In genomic region chr5:55037816-55038379, GRCh38 we compare ENCODE assay signal across 25 cellular contexts. TPM values are rescaled to one million over a fixed set of nuclear protein-coding genes. Genes with fewer than 3 reads are reported as not detected.
DNase-seq lines count a peak whose midpoint lies in the region; ATAC-seq and TF ChIP-seq lines count a peak whose summit lies in the region.
"Had no signal": no experiment of that assay in that cellular context is flagged by ENCODE, and none has a peak within 500 bp of the region (broad histone marks: within the 10 kb centered on the region; RNA-seq: fewer than 3 reads in every experiment).

No MANE protein-coding gene starts in this region.

- H3K27me3 ChIP-seq in right atrium auricular region: no peaks in the 10 kb centered on the region
- H3K27me3 ChIP-seq: breast epithelium, stomach had no signal

- no peaks in the 10 kb centered on the region for H3K9me3 ChIP-seq in right atrium auricular region
- H3K9me3 ChIP-seq: breast epithelium, stomach had no signal

- no peak for DNase-seq in activated CD4-positive, alpha-beta T cell treated with anti-CD3 and anti-CD28 coated beads, Interleukin-2, amount 10 ng/mL, durations not matched to agents 7 days and 5 days
- DNase-seq in activated CD4-positive, alpha-beta T cell treated with anti-CD3 and anti-CD28 coated beads, Interleukin-2, amount 50 U/mL, for 48 hours: no peak
- no peak for DNase-seq in activated naive CD4-positive, alpha-beta T cell treated with anti-CD3 and anti-CD28 coated beads, Interleukin-2, amount 50 U/mL, for 72 hours (ENCODE audit: low spot score in 2 of 2)
- DNase-seq in naive thymus-derived CD8-positive, alpha-beta T cell: no peak
- no peak for DNase-seq in Ammon's horn (ENCODE audit: low spot score)
- DNase-seq in right atrium auricular region (ENCODE audit: low spot score): no peak
- DNase-seq in left lobe of liver (ENCODE audit: low spot score): no peak
- DNase-seq: DMS153, kidney glomerular epithelial cell, naive B cell, NCI-H1417 treated with DMSO at 0.1 percent for 48 hours, NCI-H2171, SHP77, stomach, WERI-Rb-1 had no signal

- peaks cover 0 to 4% of the 10 kb centered on the region in 2 donors for H3K4me1 ChIP-seq in right atrium auricular region
- H3K4me1 ChIP-seq: breast epithelium, stomach had no signal

- CTCF ChIA-PET in activated CD4-positive, alpha-beta T cell treated with anti-CD3 and anti-CD28 coated beads, Interleukin-2, amount 10 ng/mL, durations not matched to agents 7 days and 5 days (lab: Charles Lee): interaction anchor here (0.6 to 2.6 kb wide), 16 partner anchors 9 to 133 kb away, joined by 3 to 23 read pairs (median 4); partner anchors contain the start of gene GZMK

- H3K36me3 ChIP-seq in right atrium auricular region: no peaks in the 10 kb centered on the region
- H3K36me3 ChIP-seq: breast epithelium, stomach, WERI-Rb-1 had no signal

- no peak overlapping the region for H3K4me3 Mint-ChIP-seq in activated CD4-positive, alpha-beta T cell treated with anti-CD3 and anti-CD28 coated beads, Interleukin-2, amount 10 ng/mL, durations not matched to agents 7 days and 5 days
- H3K4me3 Mint-ChIP-seq in naive thymus-derived CD8-positive, alpha-beta T cell: peak overlapping the region in 8 of 10 donors; percentile 0 to 57 (median 45)
- H3K4me3 Mint-ChIP-seq: memory B cell, naive B cell, type B pancreatic cell had no signal

- POLR2A ChIA-PET in activated CD4-positive, alpha-beta T cell treated with anti-CD3 and anti-CD28 coated beads, Interleukin-2, amount 10 ng/mL, durations not matched to agents 7 days and 5 days (lab: Charles Lee): interaction anchor here (0.5 to 0.7 kb wide), 2 partner anchors 69 to 727 kb away, joined by 3 read pairs; partner anchors contain the start of gene ARL15
- POLR2A ChIA-PET in naive thymus-derived CD8-positive, alpha-beta T cell (lab: Charles Lee): interaction anchor here (1.0 to 2.3 kb wide), 9 partner anchors 8 to 59 kb away, joined by 3 to 23 read pairs (median 5); no protein-coding TSS in a partner anchor

- H3K27ac ChIP-seq in right atrium auricular region: no peak overlapping the region
- H3K27ac ChIP-seq: breast epithelium, C4-2B, WERI-Rb-1 had no signal

- ATAC-seq in HG03097 (IDR thresholded peaks at IDR 0.05; ENCODE audit: low FRiP score, unreplicated experiment) (peak; percentile 6), left lobe of liver (no peak)
- ATAC-seq in activated naive CD4-positive, alpha-beta T cell treated with anti-CD3 and anti-CD28 coated beads, Interleukin-2, amount 50 U/mL, for 72 hours: no peak
- peak; percentile 38 to 43 for ATAC-seq in naive thymus-derived CD8-positive, alpha-beta T cell

- no peak overlapping the region for H3K4me3 ChIP-seq in right atrium auricular region
- H3K4me3 ChIP-seq: breast epithelium, stomach had no signal

- peaks cover 52% of the 10 kb centered on the region for H3K4me1 Mint-ChIP-seq in activated CD4-positive, alpha-beta T cell treated with anti-CD3 and anti-CD28 coated beads, Interleukin-2, amount 10 ng/mL, durations not matched to agents 7 days and 5 days
- H3K4me1 Mint-ChIP-seq in naive thymus-derived CD8-positive, alpha-beta T cell: peaks cover 10 to 31% (median 26%) of the 10 kb centered on the region in 4 donors
- H3K4me1 Mint-ChIP-seq: memory B cell had no signal

- no peak for TF ChIP-seq CTCF in right atrium auricular region (IDR thresholded peaks at IDR 0.05)

- no peaks in the 10 kb centered on the region for H3K27me3 Mint-ChIP-seq in activated CD4-positive, alpha-beta T cell treated with anti-CD3 and anti-CD28 coated beads, Interleukin-2, amount 10 ng/mL, durations not matched to agents 7 days and 5 days
- H3K27me3 Mint-ChIP-seq in naive thymus-derived CD8-positive, alpha-beta T cell: no peaks in the 10 kb centered on the region
- H3K27me3 Mint-ChIP-seq: naive B cell, type B pancreatic cell had no signal

- peaks cover 27% of the 10 kb centered on the region for H3K36me3 Mint-ChIP-seq in activated CD4-positive, alpha-beta T cell treated with anti-CD3 and anti-CD28 coated beads, Interleukin-2, amount 10 ng/mL, durations not matched to agents 7 days and 5 days (ENCODE audit: low read depth)
- peaks cover 0 to 9% of the 10 kb centered on the region in 2 donors for H3K36me3 Mint-ChIP-seq in activated naive CD4-positive, alpha-beta T cell treated with anti-CD3 and anti-CD28 coated beads, Interleukin-2, amount 50 U/mL, for 72 hours
- H3K36me3 Mint-ChIP-seq in naive thymus-derived CD8-positive, alpha-beta T cell: no peaks in the 10 kb centered on the region
- H3K36me3 Mint-ChIP-seq: memory B cell, naive B cell, type B pancreatic cell had no signal

- peak overlapping the region; percentile 95 for H3K27ac Mint-ChIP-seq in activated CD4-positive, alpha-beta T cell treated with anti-CD3 and anti-CD28 coated beads, Interleukin-2, amount 10 ng/mL, durations not matched to agents 7 days and 5 days
- H3K27ac Mint-ChIP-seq in activated naive CD4-positive, alpha-beta T cell treated with anti-CD3 and anti-CD28 coated beads, Interleukin-2, amount 50 U/mL, for 72 hours: peak overlapping the region; percentile 68 to 90
- peak overlapping the region; percentile 35 to 98 (median 84) for H3K27ac Mint-ChIP-seq in naive thymus-derived CD8-positive, alpha-beta T cell
- H3K27ac Mint-ChIP-seq: memory B cell, type B pancreatic cell had no signal

- H3K9me3 Mint-ChIP-seq in activated CD4-positive, alpha-beta T cell treated with anti-CD3 and anti-CD28 coated beads, Interleukin-2, amount 10 ng/mL, durations not matched to agents 7 days and 5 days: peaks cover 30% of the 10 kb centered on the region
- peaks cover 0 to 5% of the 10 kb centered on the region in 2 donors for H3K9me3 Mint-ChIP-seq in activated naive CD4-positive, alpha-beta T cell treated with anti-CD3 and anti-CD28 coated beads, Interleukin-2, amount 50 U/mL, for 72 hours
- H3K9me3 Mint-ChIP-seq in naive thymus-derived CD8-positive, alpha-beta T cell: peaks cover 0 to 3% (median 0%) of the 10 kb centered on the region in 9 donors
- H3K9me3 Mint-ChIP-seq: memory B cell, type B pancreatic cell had no signal

RNA-seq across cellular contexts. Expression of gene GZMK, which starts 13.8 kb away (rescaled TPM):
- total RNA-seq in activated CD4-positive, alpha-beta T cell treated with anti-CD3 and anti-CD28 coated beads, Interleukin-2, amount 10 ng/mL, durations not matched to agents 7 days and 5 days: under 1 TPM in 1 of 2 experiments, not detected in 1; 0.27 TPM
- total RNA-seq in activated naive CD4-positive, alpha-beta T cell treated with anti-CD3 and anti-CD28 coated beads, Interleukin-2, amount 50 U/mL, for 72 hours: under 1 TPM in 1 of 2 donors, not detected in 1; 0.98 TPM
- total RNA-seq in naive thymus-derived CD8-positive, alpha-beta T cell: 1 to 10 TPM; 4.9 to 8.5 TPM
- polyA plus RNA-seq in naive thymus-derived CD8-positive, alpha-beta T cell: 100 to 1,000 TPM in 1 of 3 donors, 10 to 100 TPM in 2; 10.1 to 227 (median 21.2) TPM
- total RNA-seq in right atrium auricular region (under 1 TPM in 1 of 2 donors, not detected in 1; 0.83 TPM), left lobe of liver (0.15 TPM)
- total RNA-seq: A172, endothelial cell of umbilical vein, H7, M059J, OCI-LY7, stomach had no signal
- polyA plus RNA-seq: endothelial cell of umbilical vein had no signal

RNA-seq across cellular contexts. Expression of gene ESM1, which starts 52.5 kb away (rescaled TPM):
- total RNA-seq in activated CD4-positive, alpha-beta T cell treated with anti-CD3 and anti-CD28 coated beads, Interleukin-2, amount 10 ng/mL, durations not matched to agents 7 days and 5 days: not detected
- not detected for total RNA-seq in activated naive CD4-positive, alpha-beta T cell treated with anti-CD3 and anti-CD28 coated beads, Interleukin-2, amount 50 U/mL, for 72 hours
- not detected for total RNA-seq in naive thymus-derived CD8-positive, alpha-beta T cell
- polyA plus RNA-seq in naive thymus-derived CD8-positive, alpha-beta T cell: under 1 TPM in 2 of 3 donors, not detected in 1; 0.11 to 0.59 TPM
- total RNA-seq in right atrium auricular region (not detected), left lobe of liver (not detected)
- total RNA-seq: H7, OCI-LY7 had no signal

Comparison
In these comparisons a context has a peak if more than half of its experiments do, and no peak if none do; other contexts are left out.
1. ATAC-seq: peak in HG03097 (single experiment) and naive thymus-derived CD8-positive, alpha-beta T cell (2 of 2); none in activated naive CD4-positive, alpha-beta T cell treated with anti-CD3 and anti-CD28 coated beads, Interleukin-2, amount 50 U/mL, for 72 hours (0 of 2) and left lobe of liver (single experiment).
2. Peak in every context shown above with its lines, with median percentiles within 50 percentile points of each other: H3K27ac Mint-ChIP-seq.